Comparison of ENCODE assay signal across 8 cellular contexts in the genomic region with DNA sequence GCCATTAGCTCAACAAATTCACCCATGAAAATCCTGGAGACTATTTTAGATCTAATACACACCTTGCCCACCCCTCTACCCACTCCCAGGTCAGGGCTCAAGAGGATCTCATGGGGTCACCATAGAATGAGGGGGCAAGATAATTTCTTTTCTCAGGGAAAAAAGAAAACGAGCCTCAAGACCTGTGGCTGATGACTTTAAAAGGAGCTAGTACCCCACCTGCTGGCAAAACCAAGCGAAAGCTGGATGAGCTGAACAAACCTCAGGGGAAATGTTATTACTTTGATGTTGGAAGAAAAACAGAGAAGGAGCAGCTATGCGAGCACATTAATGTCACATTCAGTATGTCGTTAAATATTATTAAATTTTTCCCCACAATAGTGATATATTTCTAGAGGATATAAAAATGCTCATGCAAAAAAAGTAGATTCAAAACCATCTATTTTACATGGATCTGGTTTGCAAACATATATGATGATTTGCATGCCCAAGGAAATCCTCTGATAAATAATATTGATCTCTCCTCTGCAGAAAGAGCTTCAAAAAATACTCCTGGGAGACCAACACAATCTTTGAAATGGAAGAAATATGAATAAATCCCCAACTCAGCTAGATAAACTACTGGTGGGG. TPM values are rescaled to one million over a fixed set of nuclear protein-coding genes. Genes with fewer than 3 reads are reported as not detected.
DNase-seq lines count a peak whose midpoint lies in the region; ATAC-seq, FAIRE-seq and TF ChIP-seq lines count a peak whose summit lies in the region.

No MANE protein-coding gene starts in this region.

- ATAC-seq in body of pancreas (peak; percentile 50), GM21367 (IDR thresholded peaks at IDR 0.05; ENCODE audit: unreplicated experiment) (no peak)

- TF ChIP-seq EP300 in SK-N-SH (IDR thresholded peaks at IDR 0.05; ENCODE audit: borderline replicate concordance in 1 of 2, low read depth in 1 of 2, low read length in 1 of 2): no peak

- H3K9ac ChIP-seq in SK-N-SH: no peak overlapping the region

- H3K4me1 ChIP-seq in SK-N-SH (ENCODE audit: control insufficient read depth in 1 of 2, insufficient read depth in 2 of 2, low read depth in 1 of 2, low read length in 1 of 2) (peaks cover 0 to 11% of the 10 kb centered on the region in 2 experiments; a peak in 2 of 4 replicates), body of pancreas (peaks cover 14% of the 10 kb centered on the region)

- H3K4me3 ChIP-seq in SK-N-SH (ENCODE audit: low read depth in 2 of 2, low read length in 1 of 2) (peak overlapping the region in 1 of 2 experiments; percentile 22; a peak in 1 of 4 replicates), body of pancreas (no peak overlapping the region)

- DNase-seq in NCI-H1092 treated with DMSO at 0.1 percent for 48 hours (lab: John Stamatoyannopoulos, UW) (peak; percentile 66), SK-N-SH (peak; percentile 64), body of pancreas (peak; percentile 61 to 78 (median 70))
- DNase-seq in stimulated activated CD4-positive, alpha-beta T cell treated with anti-CD3 and anti-CD28 coated beads, Interleukin-4, amount 100 ng/mL, for 1 hour: peak; percentile 36

- H3K9me3 ChIP-seq in SK-N-SH (no peaks in the 10 kb centered on the region), body of pancreas (no peaks in the 10 kb centered on the region)

- H3K4me2 ChIP-seq in SK-N-SH: no peak overlapping the region

- TF ChIP-seq CTCF in 22Rv1 (IDR thresholded peaks at IDR 0.05) (peak; percentile 81), GM12801 (IDR thresholded peaks at IDR 0.05; ENCODE audit: extremely low read depth, insufficient read length) (peak; percentile 19), SK-N-SH (IDR thresholded peaks at IDR 0.05) (peak; percentile 86), body of pancreas (IDR thresholded peaks at IDR 0.05) (peak; percentile 42 to 72 (median 68))

- H3K27me3 ChIP-seq in SK-N-SH (ENCODE audit: insufficient read depth) (no peaks in the 10 kb centered on the region), body of pancreas (no peaks in the 10 kb centered on the region)

- intact Hi-C loops in body of pancreas (cut with DNase I): loop anchor here (10.0 kb wide), 1 partner anchor 128 kb away; no protein-coding TSS in a partner anchor

- no peak overlapping the region for H3K27ac ChIP-seq in 22Rv1
- no peak overlapping the region for H3K27ac ChIP-seq in SK-N-SH (ENCODE audit: low read depth in 2 of 2, low read length in 1 of 2)
- H3K27ac ChIP-seq in body of pancreas: no peak overlapping the region

- H2AFZ ChIP-seq in SK-N-SH (ENCODE audit: low read depth): 0 out of 2 replicates have a peak overlapping the region, but pooled peaks have one; percentile 0

- H3K36me3 ChIP-seq in SK-N-SH (replicated peaks in 1 of 2; ENCODE audit: control insufficient read depth in 1 of 2, insufficient read depth in 2 of 2, low read length in 1 of 2) (no peaks in the 10 kb centered on the region), body of pancreas (replicated peaks in 1 of 2; ENCODE audit: insufficient read depth in 1 of 2, low read depth in 2 of 2) (no peaks in the 10 kb centered on the region)

- no peaks in the 10 kb centered on the region for H3F3A ChIP-seq in SK-N-SH (replicated peaks; ENCODE audit: insufficient read depth)

- POLR2A ChIA-PET in SK-N-SH (lab: Yijun Ruan, JAX): interaction anchor here (0.7 kb wide), 1 partner anchor 313 kb away, joined by 3 read pairs; no protein-coding TSS in a partner anchor

- no peaks in the 10 kb centered on the region for H4K20me1 ChIP-seq in SK-N-SH (ENCODE audit: insufficient read depth)

- FAIRE-seq in islet of Langerhans (lab: Jason Lieb, UNC): peak; percentile 94

- peak; percentile 90 for TF ChIP-seq RAD21 in SK-N-SH (IDR thresholded peaks at IDR 0.05; ENCODE audit: low read length)

- CTCF ChIA-PET in SK-N-SH (lab: Yijun Ruan, JAX): interaction anchor here (0.6 to 4.5 kb wide), 60 partner anchors 9 to 904 kb away, joined by 3 to 64 read pairs (median 4); partner anchors contain the start of genes PLD1 and SLC2A2

- H3K9me2 ChIP-seq in SK-N-SH: no peaks in the 10 kb centered on the region

- no peaks in the 10 kb centered on the region for H3K79me2 ChIP-seq in SK-N-SH (ENCODE audit: insufficient read depth)

- TF ChIP-seq POLR2A in body of pancreas (IDR thresholded peaks at IDR 0.05): no peak

- 0% methylated on average over 4 of the region's 4 CpGs for WGBS in SK-N-SH (ENCODE audit: low lambda C conversion rate)
- 1% methylated on average over 4 of the region's 4 CpGs for WGBS in body of pancreas, 2 donors

TF ChIP-seq in SK-N-SH, 30 proteins besides CTCF, POLR2A, EP300 and RAD21:
- TF ChIP-seq SMC3 (IDR thresholded peaks at IDR 0.05; ENCODE audit: low read depth, low read length) (peak; percentile 84), EZH2phosphoT487 (IDR thresholded peaks at IDR 0.05; ENCODE audit: borderline replicate concordance, low read depth) (no peak), USF1 (IDR thresholded peaks at IDR 0.05; ENCODE audit: borderline replicate concordance, low read depth) (no peak), NRF1 (IDR thresholded peaks at IDR 0.05; ENCODE audit: low read depth, low read length) (peak; percentile 9; the same call in 1 of the 2 replicates), RCOR1 (IDR thresholded peaks at IDR 0.05; ENCODE audit: low read length) (0 out of 2 replicates have a peak, but pooled peaks have one; percentile 13), ELF1 (IDR thresholded peaks at IDR 0.05) (no peak), JUND (IDR thresholded peaks at IDR 0.05) (no peak), ZBTB33 (IDR thresholded peaks at IDR 0.05; ENCODE audit: borderline replicate concordance, low read depth) (no peak)

RNA-seq across cellular contexts. Expression of gene PLD1, which starts 37.7 kb away (rescaled TPM):
- polyA plus RNA-seq in SK-N-SH (2012; rRNA removed): 6.2 and 7.9 TPM in 2 replicates
- 5.5 and 5.8 TPM in 2 replicates for polyA plus RNA-seq in SK-N-SH (2012; cell fraction: cytosol; rRNA removed)
- 11.4 and 26.4 TPM in 2 replicates for polyA plus RNA-seq in SK-N-SH (2012; cell fraction: nucleus; rRNA removed)
- total RNA-seq in body of pancreas: 10 to 100 TPM; 60.4 to 96.2 TPM

Comparison
In these comparisons a context has a peak if more than half of its experiments do, and no peak if none do; other contexts are left out.
1. CTCF ChIP-seq: peak in every context shown above with its lines; median percentile 86 in SK-N-SH; 81 in 22Rv1; 68 in body of pancreas; 19 in GM12801.